Comparison of ENCODE assay signal across 11 cellular contexts in genomic region chr10:127922675-127923366, GRCh38. TPM values are rescaled to one million over a fixed set of nuclear protein-coding genes. Genes with fewer than 3 reads are reported as not detected.
DNase-seq lines count a peak whose midpoint lies in the region; ATAC-seq and TF ChIP-seq lines count a peak whose summit lies in the region.
"Had no signal": no experiment of that assay in that cellular context is flagged by ENCODE, and none has a peak within 500 bp of the region (broad histone marks: within the 10 kb centered on the region; RNA-seq: fewer than 3 reads in every experiment).

No MANE protein-coding gene starts in this region.

- H3K36me3 Mint-ChIP-seq in chondrocyte (ENCODE audit: low read depth) = peaks cover 2% of the 10 kb centered on the region
- no peaks in the 10 kb centered on the region for H3K36me3 Mint-ChIP-seq in activated T-cell treated with anti-CD3 and anti-CD28 coated beads, Interleukin-2, amount 50 U/mL, for 4 hours (ENCODE audit: insufficient read depth)

- H3K27ac Mint-ChIP-seq in chondrocyte (ENCODE audit: unreplicated experiment) = peak overlapping the region; percentile 99

- peak overlapping the region; percentile 35 for H3K4me3 Mint-ChIP-seq in chondrocyte (ENCODE audit: unreplicated experiment)
- no peak overlapping the region for H3K4me3 Mint-ChIP-seq in activated T-cell treated with anti-CD3 and anti-CD28 coated beads, Interleukin-2, amount 50 U/mL, for 4 hours

- H3K9me3 Mint-ChIP-seq in chondrocyte (ENCODE audit: low read depth) = peaks cover 3% of the 10 kb centered on the region
- H3K9me3 Mint-ChIP-seq in activated T-cell treated with anti-CD3 and anti-CD28 coated beads, Interleukin-2, amount 50 U/mL, for 4 hours = no peaks in the 10 kb centered on the region

- peaks cover 40 to 72% of the 10 kb centered on the region in 2 donors for H3K4me1 ChIP-seq in thoracic aorta (ENCODE audit: control insufficient read depth in 1 of 2, low read depth in 2 of 2)
- peaks cover 0 to 35% (median 11%) of the 10 kb centered on the region in 3 donors for H3K4me1 ChIP-seq in esophagus squamous epithelium

- H3K36me3 ChIP-seq in thoracic aorta (no peaks in the 10 kb centered on the region), esophagus squamous epithelium (no peaks in the 10 kb centered on the region)

- peaks cover 66% of the 10 kb centered on the region for H3K4me1 Mint-ChIP-seq in chondrocyte (ENCODE audit: low read depth)
- H3K4me1 Mint-ChIP-seq in activated T-cell treated with anti-CD3 and anti-CD28 coated beads, Interleukin-2, amount 50 U/mL, for 4 hours (ENCODE audit: low read depth) = no peaks in the 10 kb centered on the region

- no peak for TF ChIP-seq POLR2A in esophagus squamous epithelium (IDR thresholded peaks at IDR 0.05)

- H3K27me3 Mint-ChIP-seq in chondrocyte (ENCODE audit: low read depth) = no peaks in the 10 kb centered on the region
- H3K27me3 Mint-ChIP-seq in activated T-cell treated with anti-CD3 and anti-CD28 coated beads, Interleukin-2, amount 50 U/mL, for 4 hours (ENCODE audit: low read depth) = peaks cover 2% of the 10 kb centered on the region

- TF ChIP-seq CTCF in chondrocyte (IDR thresholded peaks at IDR 0.05) = no peak
- TF ChIP-seq CTCF in thoracic aorta (IDR thresholded peaks at IDR 0.05) = no peak
- TF ChIP-seq CTCF in esophagus squamous epithelium (IDR thresholded peaks at IDR 0.05) = no peak

- H3K27me3 ChIP-seq in layer of hippocampus (ENCODE audit: control insufficient read depth, insufficient read depth, low read length) = no peaks in the 10 kb centered on the region
- no peaks in the 10 kb centered on the region for H3K27me3 ChIP-seq in thoracic aorta (replicated peaks; ENCODE audit: insufficient read depth)
- H3K27me3 ChIP-seq in esophagus squamous epithelium = no peaks in the 10 kb centered on the region

- intact Hi-C loops in esophagus squamous epithelium (cut with DNase I) = no loop called here

- H3K4me3 ChIP-seq in thoracic aorta = peak overlapping the region; percentile 6
- no peak overlapping the region for H3K4me3 ChIP-seq in esophagus squamous epithelium
- H3K4me3 ChIP-seq: GM12878 had no signal

- peak; percentile 34 for ATAC-seq in thoracic aorta (ENCODE audit: insufficient number of reproducible peaks, low FRiP score, low read depth)
- no peak for ATAC-seq in activated T-cell treated with anti-CD3 and anti-CD28 coated beads, Interleukin-2, amount 50 U/mL, for 4 hours
- ATAC-seq: GM12878 had no signal

- H3K9me3 ChIP-seq in thoracic aorta = no peaks in the 10 kb centered on the region
- no peaks in the 10 kb centered on the region for H3K9me3 ChIP-seq in esophagus squamous epithelium

- WGBS in esophagus squamous epithelium, 2 donors = 78 to 86% methylated on average over 5 to 7 of the region's 12 CpGs

- DNase-seq in HPDE6-E6E7 (ENCODE audit: extremely low spot score) (peak; percentile 71), chondrocyte (ENCODE audit: low spot score) (no peak), thoracic aorta (ENCODE audit: low spot score) (peak; percentile 66), GDM1 (lab: John Stamatoyannopoulos, UW) (no peak), esophagus squamous epithelium (lab: John Stamatoyannopoulos, UW) (no peak)
- DNase-seq in activated CD8-positive, alpha-beta memory T cell treated with anti-CD3 and anti-CD28 coated beads, Interleukin-2, amount 50 U/mL, for 48 hours = no peak
- DNase-seq in activated T-cell treated with anti-CD3 and anti-CD28 coated beads, Interleukin-2, amount 50 U/mL, for 4 hours = no peak
- DNase-seq: NCI-H1436 had no signal

- peak overlapping the region; percentile 23 for H3K27ac ChIP-seq in layer of hippocampus (ENCODE audit: low read depth, low read length)
- H3K27ac ChIP-seq in thoracic aorta = peak overlapping the region; percentile 73 to 79
- peak overlapping the region in 2 of 4 donors; percentile 17 to 39 for H3K27ac ChIP-seq in esophagus squamous epithelium

RNA-seq across cellular contexts. Expression of gene PTPRE, which starts 15.9 kb away (rescaled TPM):
- total RNA-seq in chondrocyte = 3.1 to 6.2 TPM (median 5.7 TPM) in 3 replicates
- 10 to 100 TPM; 41.9 to 45.1 TPM for total RNA-seq in thoracic aorta
- 10 to 100 TPM in 3 of 4 donors, 1 to 10 TPM in 1; 9.8 to 24.9 (median 22.7) TPM for total RNA-seq in esophagus squamous epithelium
- total RNA-seq in activated T-cell treated with anti-CD3 and anti-CD28 coated beads, Interleukin-2, amount 50 U/mL, for 4 hours = 10 to 100 TPM; 35.8 to 49.1 (median 46.1) TPM

RNA-seq across cellular contexts. Expression of gene CLRN3, which starts 30.1 kb away (rescaled TPM):
- total RNA-seq in chondrocyte = not detected in 3 replicates
- total RNA-seq in thoracic aorta = not detected
- not detected for total RNA-seq in esophagus squamous epithelium
- not detected for total RNA-seq in activated T-cell treated with anti-CD3 and anti-CD28 coated beads, Interleukin-2, amount 50 U/mL, for 4 hours
- total RNA-seq: GM12878, mononuclear cell had no signal

Comparison
In these comparisons a context has a peak if more than half of its experiments do, and no peak if none do; other contexts are left out.
1. DNase-seq: peak in HPDE6-E6E7 (single experiment) and thoracic aorta (single experiment); none in chondrocyte (single experiment), activated CD8-positive, alpha-beta memory T cell treated with anti-CD3 and anti-CD28 coated beads, Interleukin-2, amount 50 U/mL, for 48 hours (single experiment), GDM1 (single experiment), esophagus squamous epithelium (single experiment) and activated T-cell treated with anti-CD3 and anti-CD28 coated beads, Interleukin-2, amount 50 U/mL, for 4 hours (single experiment).